10 cellular contexts compared by ENCODE assay signal in the genomic region with DNA sequence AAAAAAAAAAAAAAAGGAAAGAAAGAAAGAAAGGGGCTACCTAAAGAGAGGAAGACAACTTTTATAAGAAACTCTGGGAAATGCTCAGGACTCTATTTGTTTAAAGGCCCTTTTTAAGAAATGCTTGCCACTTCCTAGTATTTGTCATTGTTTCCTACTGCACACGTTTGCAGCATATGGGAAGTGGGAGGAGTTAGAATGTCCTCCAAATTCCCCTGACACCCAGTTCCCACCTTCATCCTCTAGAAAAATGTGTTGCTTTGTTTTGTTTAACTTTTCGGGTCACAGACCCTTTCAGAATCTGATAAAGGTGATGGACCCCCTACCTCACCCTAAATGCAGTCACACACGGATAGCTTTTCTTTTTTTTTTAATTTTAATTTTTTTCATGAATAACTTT. TPM values are rescaled to one million over a fixed set of nuclear protein-coding genes. Genes with fewer than 3 reads are reported as not detected.
A peak's percentile ranks its signal among the peaks of the same experiment; 100 is the strongest.
DNase-seq lines count a peak whose midpoint lies in the region; ATAC-seq and TF ChIP-seq lines count a peak whose summit lies in the region.
"Had no signal": no experiment of that assay in that cellular context is flagged by ENCODE, and none has a peak within 500 bp of the region (broad histone marks: within the 10 kb centered on the region; RNA-seq: fewer than 3 reads in every experiment).

No MANE protein-coding gene starts in this region.

- no peak overlapping the region for H2AK5ac ChIP-seq in mesendoderm (ENCODE audit: low read length)

- H2BK15ac ChIP-seq in mesendoderm (replicated peaks; ENCODE audit: low read depth) = no peak overlapping the region

- H2BK120ac ChIP-seq in mesendoderm (ENCODE audit: low read depth, low read length) = no peak overlapping the region

- H3F3A ChIP-seq in DOHH2 (ENCODE audit: control insufficient read depth, insufficient read depth) = peaks cover 4% of the 10 kb centered on the region; the same call in 1 of the 2 replicates

- no peaks in the 10 kb centered on the region for H3K9me3 Mint-ChIP-seq in activated naive CD4-positive, alpha-beta T cell treated with anti-CD3 and anti-CD28 coated beads, Interleukin-2, amount 50 U/mL, for 72 hours
- H3K9me3 Mint-ChIP-seq in natural killer cell treated with Interleukin-12 subunit alpha and Interleukin-12 subunit beta and Interleukin-15 and Interleukin-18, amount 100 ng/mL, for 72 hours = no peaks in the 10 kb centered on the region

- no peak overlapping the region for H3K4ac ChIP-seq in mesendoderm (ENCODE audit: low read depth, low read length)

- H3K4me2 ChIP-seq in DOHH2 (ENCODE audit: low read length) (peak overlapping the region; percentile 41), mesendoderm (ENCODE audit: low read length) (no peak overlapping the region)

- H3K36me3 Mint-ChIP-seq in activated naive CD4-positive, alpha-beta T cell treated with anti-CD3 and anti-CD28 coated beads, Interleukin-2, amount 50 U/mL, for 72 hours = no peaks in the 10 kb centered on the region
- no peaks in the 10 kb centered on the region for H3K36me3 Mint-ChIP-seq in natural killer cell treated with Interleukin-12 subunit alpha and Interleukin-12 subunit beta and Interleukin-15 and Interleukin-18, amount 100 ng/mL, for 72 hours

- no CpG with 5 or more reads among the region's 3 CpGs for WGBS in mesendoderm (ENCODE audit: extremely low coverage, insufficient coverage, low lambda C conversion rate)

- no peaks in the 10 kb centered on the region for H3K9me2 ChIP-seq in DOHH2 (replicated peaks; ENCODE audit: control insufficient read depth, low read length)

- no peak overlapping the region for H3K9ac ChIP-seq in mesendoderm (ENCODE audit: low read length)

- peaks cover 16% of the 10 kb centered on the region for H3K4me1 ChIP-seq in DOHH2 (ENCODE audit: control insufficient read depth, low read length)
- H3K4me1 ChIP-seq in mesendoderm (ENCODE audit: control insufficient read depth, low read depth, low read length) = peaks cover 4% of the 10 kb centered on the region
- H3K4me1 ChIP-seq: SJSA1 had no signal

- no peak overlapping the region for H3K56ac ChIP-seq in mesendoderm (ENCODE audit: low read length)

- TF ChIP-seq CTCF in DOHH2 (IDR thresholded peaks at IDR 0.05; ENCODE audit: low read depth, low read length, poor library complexity, severe bottlenecking) = no peak

- no peak overlapping the region for H4K5ac ChIP-seq in mesendoderm (ENCODE audit: low read length)

- H3K79me1 ChIP-seq in mesendoderm (ENCODE audit: low read length) = no peaks in the 10 kb centered on the region

- H3K27me3 ChIP-seq in DOHH2 (ENCODE audit: control insufficient read depth, low read length) (no peaks in the 10 kb centered on the region), mesendoderm (ENCODE audit: insufficient read depth, low read length, poor library complexity) (no peaks in the 10 kb centered on the region)
- H3K27me3 ChIP-seq: SJSA1 had no signal

- H3K4me3 Mint-ChIP-seq in natural killer cell treated with Interleukin-12 subunit alpha and Interleukin-12 subunit beta and Interleukin-15 and Interleukin-18, amount 100 ng/mL, for 72 hours = peak overlapping the region; percentile 60

- H3K27me3 Mint-ChIP-seq in natural killer cell treated with Interleukin-12 subunit alpha and Interleukin-12 subunit beta and Interleukin-15 and Interleukin-18, amount 100 ng/mL, for 72 hours = no peaks in the 10 kb centered on the region

- H4K20me1 ChIP-seq in DOHH2 (ENCODE audit: control insufficient read depth, insufficient read depth, low read depth, low read length) = no peaks in the 10 kb centered on the region

- no peak overlapping the region for H4K8ac ChIP-seq in mesendoderm (ENCODE audit: low read depth, low read length)

- in situ Hi-C loops in KBM-7 (cut with MboI; ENCODE audit: low pct_unique_long_range_greater_than_20kb, low sequenced_read_pairs) = no loop called here

- H3K9me3 ChIP-seq in DOHH2 (ENCODE audit: control insufficient read depth, insufficient read depth, low read length) = no peaks in the 10 kb centered on the region
- H3K9me3 ChIP-seq: SJSA1 had no signal

- peak; percentile 51 for DNase-seq in KBM-7
- DNase-seq in activated naive CD4-positive, alpha-beta T cell treated with anti-CD3 and anti-CD28 coated beads, Interleukin-2, amount 50 U/mL, for 72 hours (ENCODE audit: low spot score in 2 of 2) = no peak
- DNase-seq in natural killer cell treated with Interleukin-12 subunit alpha and Interleukin-12 subunit beta and Interleukin-15 and Interleukin-18, amount 100 ng/mL, for 72 hours (ENCODE audit: low spot score) = no peak
- no peak for DNase-seq in NCI-H526 (lab: John Stamatoyannopoulos, UW)
- no peak for DNase-seq in kidney glomerular epithelial cell (lab: John Stamatoyannopoulos, UW)
- no peak for DNase-seq in mesendoderm
- DNase-seq: hypothalamus, NCI-H187 had no signal

- H3K4me3 ChIP-seq in DOHH2 (ENCODE audit: low read length) (peak overlapping the region; percentile 11; the same call in 1 of the 2 replicates), mesendoderm (ENCODE audit: low read length) (no peak overlapping the region)
- H3K4me3 ChIP-seq: SJSA1 had no signal

- H3K36me3 ChIP-seq in DOHH2 (ENCODE audit: control insufficient read depth, low read length) = no peaks in the 10 kb centered on the region
- no peaks in the 10 kb centered on the region for H3K36me3 ChIP-seq in mesendoderm (ENCODE audit: control insufficient read depth, insufficient read depth, low read length)
- H3K36me3 ChIP-seq: SJSA1 had no signal

- peaks cover 48 to 52% of the 10 kb centered on the region in 2 donors for H3K4me1 Mint-ChIP-seq in natural killer cell treated with Interleukin-12 subunit alpha and Interleukin-12 subunit beta and Interleukin-15 and Interleukin-18, amount 100 ng/mL, for 72 hours (ENCODE audit: low read depth in 2 of 2)

- no peak overlapping the region for H3K18ac ChIP-seq in mesendoderm (ENCODE audit: low read length)

- peak overlapping the region; percentile 20 to 84 for H3K27ac Mint-ChIP-seq in activated naive CD4-positive, alpha-beta T cell treated with anti-CD3 and anti-CD28 coated beads, Interleukin-2, amount 50 U/mL, for 72 hours
- peak overlapping the region; percentile 74 to 93 for H3K27ac Mint-ChIP-seq in natural killer cell treated with Interleukin-12 subunit alpha and Interleukin-12 subunit beta and Interleukin-15 and Interleukin-18, amount 100 ng/mL, for 72 hours

- H3K79me2 ChIP-seq in DOHH2 (ENCODE audit: control insufficient read depth, low read length) (no peaks in the 10 kb centered on the region), mesendoderm (ENCODE audit: control insufficient read depth, insufficient read depth, low read length) (no peaks in the 10 kb centered on the region)

- H3K23ac ChIP-seq in mesendoderm (ENCODE audit: low read length) = no peak overlapping the region

- H2BK5ac ChIP-seq in mesendoderm (ENCODE audit: low read length) = no peak overlapping the region

- peak; percentile 77 to 85 for ATAC-seq in activated naive CD4-positive, alpha-beta T cell treated with anti-CD3 and anti-CD28 coated beads, Interleukin-2, amount 50 U/mL, for 72 hours
- peak in 1 of 2 donors; percentile 61 for ATAC-seq in natural killer cell treated with Interleukin-12 subunit alpha and Interleukin-12 subunit beta and Interleukin-15 and Interleukin-18, amount 100 ng/mL, for 72 hours

- H3K27ac ChIP-seq in DOHH2 (ENCODE audit: low read depth, low read length) (no peak overlapping the region), mesendoderm (ENCODE audit: low read depth, low read length) (no peak overlapping the region)
- H3K27ac ChIP-seq: SJSA1 had no signal

RNA-seq across cellular contexts. Expression of a gene that starts 40.8 kb away (rescaled TPM):
- total RNA-seq in activated naive CD4-positive, alpha-beta T cell treated with anti-CD3 and anti-CD28 coated beads, Interleukin-2, amount 50 U/mL, for 72 hours = 1 to 10 TPM; 1.4 to 6.1 TPM
- 10 to 100 TPM in 1 of 2 donors, 1 to 10 TPM in 1; 8.6 to 15.3 TPM for total RNA-seq in natural killer cell treated with Interleukin-12 subunit alpha and Interleukin-12 subunit beta and Interleukin-15 and Interleukin-18, amount 100 ng/mL, for 72 hours
- polyA plus RNA-seq in mesendoderm (2013, experiment 1 of 2) = 0.38 TPM
- polyA plus RNA-seq in mesendoderm (2013, experiment 2 of 2) = 0.35 TPM
- total RNA-seq: SJSA1 had no signal
